8 cellular contexts compared by ENCODE assay signal in genomic region chr10:69090687-69091450, GRCh38. TPM values are rescaled to one million over a fixed set of nuclear protein-coding genes. Genes with fewer than 3 reads are reported as not detected.
DNase-seq lines count a peak whose midpoint lies in the region; ATAC-seq and TF ChIP-seq lines count a peak whose summit lies in the region.

No MANE protein-coding gene starts in this region.

- DNase-seq in GM06990 (ENCODE audit: extremely low read depth, insufficient read length), result no peak
- no peak for DNase-seq in sciatic nerve (ENCODE audit: low spot score)
- DNase-seq in stimulated activated CD4-positive, alpha-beta T cell treated with anti-CD3 and anti-CD28 coated beads, Interleukin-12 subunit alpha, Interleukin-12 subunit beta, amount 100 ng/mL, for 4 hours, result no peak
- no peak for DNase-seq in anterior cingulate cortex (lab: John Stamatoyannopoulos, UW)

- peaks cover 46% of the 10 kb centered on the region for H3K4me1 ChIP-seq in OCI-LY3 (ENCODE audit: low read length)
- peaks cover 3 to 12% of the 10 kb centered on the region in 2 donors for H3K4me1 ChIP-seq in duodenal mucosa (ENCODE audit: control insufficient read depth in 1 of 2, insufficient read depth in 2 of 2, low read length in 2 of 2)
- H3K4me1 ChIP-seq in rectal smooth muscle tissue (ENCODE audit: control insufficient read depth, insufficient read depth, low read length), result no peaks in the 10 kb centered on the region

- H3K9ac ChIP-seq in OCI-LY3 (ENCODE audit: low read length) (no peak overlapping the region), duodenal mucosa (ENCODE audit: low read depth in 1 of 2, low read length in 2 of 2) (peak overlapping the region; percentile 29 to 78), rectal smooth muscle tissue (ENCODE audit: low read length) (no peak overlapping the region)

- TF ChIP-seq CTCF in GM06990 (IDR thresholded peaks at IDR 0.05; ENCODE audit: insufficient read depth, low read length, poor library complexity, severe bottlenecking) (no peak), OCI-LY3 (IDR thresholded peaks at IDR 0.05; ENCODE audit: low read depth, low read length) (no peak)

- H3K36me3 ChIP-seq in GM06990 (ENCODE audit: control insufficient read depth, insufficient read depth, low read length) (peaks cover 3% of the 10 kb centered on the region), OCI-LY3 (replicated peaks; ENCODE audit: low read depth, low read length) (peaks cover 13% of the 10 kb centered on the region), duodenal mucosa (ENCODE audit: control insufficient read depth in 1 of 2, insufficient read depth in 2 of 2, low read length in 2 of 2) (no peaks in the 10 kb centered on the region), rectal smooth muscle tissue (ENCODE audit: control insufficient read depth, insufficient read depth, low read length) (no peaks in the 10 kb centered on the region)

- H3K4me3 ChIP-seq in GM06990 (replicated peaks; ENCODE audit: low read depth, low read length) (peak overlapping the region; percentile 97), OCI-LY3 (ENCODE audit: low read length) (no peak overlapping the region), duodenal mucosa (ENCODE audit: low read depth in 1 of 2, low read length in 2 of 2) (peak overlapping the region; percentile 21 to 52), rectal smooth muscle tissue (ENCODE audit: low read length) (peak overlapping the region; percentile 29)

- no peaks in the 10 kb centered on the region for H3K9me3 ChIP-seq in OCI-LY3 (ENCODE audit: insufficient read depth, low read length)
- H3K9me3 ChIP-seq in duodenal mucosa (ENCODE audit: control insufficient read depth in 1 of 2, low read length in 2 of 2), result no peaks in the 10 kb centered on the region

- H3K27ac ChIP-seq in OCI-LY3 (ENCODE audit: low read length), result no peak overlapping the region
- peak overlapping the region; percentile 40 for H3K27ac ChIP-seq in duodenal mucosa (ENCODE audit: low read depth, low read length)
- H3K27ac ChIP-seq in rectal smooth muscle tissue (ENCODE audit: low read depth, low read length), result no peak overlapping the region

- peaks cover 53% of the 10 kb centered on the region for H3K79me2 ChIP-seq in OCI-LY3 (ENCODE audit: low read length)

- ATAC-seq in sciatic nerve (no peak), GM21737 (IDR thresholded peaks at IDR 0.05; ENCODE audit: unreplicated experiment) (no peak)

- intact Hi-C loops in sciatic nerve (cut with DNase I), result loop anchor here (10.0 kb wide), 1 partner anchor 96 kb away; no protein-coding TSS in a partner anchor

- no peaks in the 10 kb centered on the region for H3K27me3 ChIP-seq in GM06990 (replicated peaks; ENCODE audit: control insufficient read depth, insufficient read depth, low read length)
- no peaks in the 10 kb centered on the region for H3K27me3 ChIP-seq in OCI-LY3 (ENCODE audit: low read depth, low read length)
- no peaks in the 10 kb centered on the region for H3K27me3 ChIP-seq in duodenal mucosa (ENCODE audit: control insufficient read depth in 1 of 2, insufficient read depth in 2 of 2, low read length in 2 of 2)
- H3K27me3 ChIP-seq in rectal smooth muscle tissue (ENCODE audit: control insufficient read depth, insufficient read depth, low read length), result no peaks in the 10 kb centered on the region

- H4K20me1 ChIP-seq in OCI-LY3 (ENCODE audit: insufficient read depth, low read length), result peaks cover 36% of the 10 kb centered on the region; the same call in 1 of the 2 replicates

- no peak overlapping the region for H2AFZ ChIP-seq in OCI-LY3 (ENCODE audit: low read depth, low read length)

- H3K4me2 ChIP-seq in OCI-LY3 (ENCODE audit: low read length), result peak overlapping the region; percentile 12; the same call in 1 of the 2 replicates

RNA-seq across cellular contexts. Expression of gene SRGN, which starts 3.0 kb away (rescaled TPM):
- 146 TPM for total RNA-seq in sciatic nerve

RNA-seq across cellular contexts. Expression of gene VPS26A, which starts 33.1 kb away (rescaled TPM):
- 53.6 TPM for total RNA-seq in sciatic nerve

Comparison
In these comparisons a context has a peak if more than half of its experiments do, and no peak if none do; other contexts are left out.
1. H3K9ac ChIP-seq: peak in duodenal mucosa (2 of 2); none in OCI-LY3 (single experiment) and rectal smooth muscle tissue (single experiment).